Comparison of ENCODE assay signal across 1 cellular context in genomic region chr22:39290248-39290720, GRCh38.
A peak's percentile ranks its signal among the peaks of the same experiment; 100 is the strongest.
TF ChIP-seq lines count a peak whose summit lies in the region.

No MANE protein-coding gene starts in this region.

TF ChIP-seq in GM12878, 131 proteins besides CTCF, POLR2A, EP300 and RAD21:
- TF ChIP-seq DPF2 (IDR thresholded peaks at IDR 0.05) (peak; percentile 45; the same call in 1 of the 2 replicates), SUPT20H (IDR thresholded peaks at IDR 0.05; ENCODE audit: borderline replicate concordance, control insufficient read depth, low read depth, low read length) (no peak)
